ENCODE assay signal across 1 cellular context in genomic region chr5:141369994-141370848, GRCh38.
TF ChIP-seq lines count a peak whose summit lies in the region.

Gene PCDHGB3 (plus strand): TSS chr5:141370242. CDS start chr5:141370395, 153 bp downstream.

TF ChIP-seq in IMR-90, 13 proteins besides CTCF, POLR2A, EP300 and RAD21 (continued from another document):
- TF ChIP-seq USF2 (IDR thresholded peaks at IDR 0.05; ENCODE audit: low read depth, low read length), result no peak
- TF ChIP-seq MXI1 (IDR thresholded peaks at IDR 0.05; ENCODE audit: borderline replicate concordance, low read depth, low read length), result no peak
- no peak for TF ChIP-seq RFX5 (IDR thresholded peaks at IDR 0.05; ENCODE audit: low read depth, low read length)
